Comparison of ENCODE assay signal across 15 cellular contexts in the genomic region with DNA sequence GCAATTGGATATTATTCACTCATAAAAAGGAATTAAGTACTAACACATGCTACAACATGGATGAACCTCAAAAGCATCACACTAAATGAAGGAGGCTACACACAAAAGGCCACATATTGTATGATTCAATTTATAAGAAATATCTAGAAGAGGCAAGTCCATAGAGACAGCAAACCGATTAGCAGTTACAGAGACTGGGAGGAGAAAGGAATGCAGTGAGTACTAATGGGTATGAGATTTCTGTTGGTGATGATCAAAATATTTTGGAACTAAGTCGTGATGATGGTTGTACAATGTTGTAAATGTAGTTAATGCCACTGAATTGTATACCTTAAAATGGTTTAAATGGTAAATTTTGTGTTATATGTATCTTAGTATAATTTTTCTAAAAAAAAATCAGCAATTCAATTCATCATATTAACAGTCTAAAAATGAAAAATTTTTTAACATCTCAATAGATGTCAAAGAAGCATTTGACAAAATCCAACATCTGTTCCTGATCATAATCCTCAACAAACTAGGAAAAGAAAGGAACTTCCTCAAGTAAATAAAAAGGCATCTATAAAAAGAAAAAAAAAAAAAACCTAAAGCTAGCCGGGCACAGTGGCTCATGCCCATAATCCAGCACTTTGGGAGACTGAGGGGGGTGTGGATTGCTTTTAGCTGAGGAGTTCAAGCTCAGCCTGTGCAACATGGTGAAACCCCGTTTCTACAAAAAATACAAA.
DNase-seq lines count a peak whose midpoint lies in the region; ATAC-seq and TF ChIP-seq lines count a peak whose summit lies in the region.
"Had no signal": no experiment of that assay in that cellular context is flagged by ENCODE, and none has a peak within 500 bp of the region (broad histone marks: within the 10 kb centered on the region; RNA-seq: fewer than 3 reads in every experiment).

No MANE protein-coding gene starts in this region.

- no peak overlapping the region for H3K4me3 Mint-ChIP-seq in naive thymus-derived CD4-positive, alpha-beta T cell
- no peak overlapping the region for H3K4me3 Mint-ChIP-seq in activated CD4-positive, alpha-beta memory T cell treated with anti-CD3 and anti-CD28 coated beads for 36 hours
- H3K4me3 Mint-ChIP-seq: CD14-positive monocyte; CD8-positive, alpha-beta T cell had no signal

- H3K9me3 Mint-ChIP-seq in naive thymus-derived CD4-positive, alpha-beta T cell = no peaks in the 10 kb centered on the region
- no peaks in the 10 kb centered on the region for H3K9me3 Mint-ChIP-seq in activated CD4-positive, alpha-beta memory T cell treated with anti-CD3 and anti-CD28 coated beads for 36 hours
- H3K9me3 Mint-ChIP-seq: CD8-positive, alpha-beta T cell had no signal

- H3K18ac ChIP-seq in mesenchymal stem cell (ENCODE audit: low read depth in 1 of 2, low read length in 2 of 2) = no peak overlapping the region

- TF ChIP-seq CTCF in stomach (IDR thresholded peaks at IDR 0.05) = no peak

- no peak for TF ChIP-seq POLR2A in stomach (IDR thresholded peaks at IDR 0.05)

- no peak overlapping the region for H3K4ac ChIP-seq in mesenchymal stem cell (ENCODE audit: low read depth in 1 of 2, low read length in 2 of 2)

- no peaks in the 10 kb centered on the region for H3K27me3 Mint-ChIP-seq in naive thymus-derived CD4-positive, alpha-beta T cell
- H3K27me3 Mint-ChIP-seq in activated CD4-positive, alpha-beta memory T cell treated with anti-CD3 and anti-CD28 coated beads for 36 hours = no peaks in the 10 kb centered on the region

- H3K23ac ChIP-seq in mesenchymal stem cell (ENCODE audit: low read length in 2 of 2) = no peak overlapping the region

- no peak overlapping the region for H4K91ac ChIP-seq in mesenchymal stem cell (ENCODE audit: low read length)

- H2BK5ac ChIP-seq in mesenchymal stem cell (ENCODE audit: low read depth, low read length, poor library complexity, severe bottlenecking) = no peak overlapping the region

- H3K4me3 ChIP-seq in mesenchymal stem cell (ENCODE audit: insufficient read depth in 1 of 2, low read depth in 1 of 2, low read length in 2 of 2) (no peak overlapping the region), stomach (no peak overlapping the region)
- H3K4me3 ChIP-seq in naive thymus-derived CD4-positive, alpha-beta T cell (ENCODE audit: low read length) = no peak overlapping the region

- no peak for ATAC-seq in naive thymus-derived CD4-positive, alpha-beta T cell
- ATAC-seq: CD8-positive, alpha-beta T cell had no signal

- H3K14ac ChIP-seq in mesenchymal stem cell (ENCODE audit: low read length in 2 of 2) = no peak overlapping the region

- H3K27ac ChIP-seq in mesenchymal stem cell (ENCODE audit: low read length, poor library complexity, severe bottlenecking) (no peak overlapping the region), stomach (no peak overlapping the region)
- H3K27ac ChIP-seq in naive thymus-derived CD4-positive, alpha-beta T cell (ENCODE audit: low read depth, low read length) = no peak overlapping the region
- H3K27ac ChIP-seq: KMS-11 had no signal

- no peak overlapping the region for H3K27ac Mint-ChIP-seq in naive thymus-derived CD4-positive, alpha-beta T cell
- H3K27ac Mint-ChIP-seq in activated CD4-positive, alpha-beta memory T cell treated with anti-CD3 and anti-CD28 coated beads for 36 hours = no peak overlapping the region
- H3K27ac Mint-ChIP-seq: CD14-positive monocyte had no signal

- no peak overlapping the region for H2BK15ac ChIP-seq in mesenchymal stem cell (ENCODE audit: low read depth, poor library complexity, severe bottlenecking)

- 89% methylated on average over 4 of the region's 4 CpGs for WGBS in mesenchymal stem cell
- 71 to 91% (median 87%) methylated on average over 4 of the region's 4 CpGs for WGBS in stomach, 5 donors

- intact Hi-C loops in stomach (cut with DNase I; ENCODE audit: low total_unique reads) = no loop called here
- intact Hi-C loops in naive thymus-derived CD4-positive, alpha-beta T cell (cut with micrococcal nuclease) = no loop called here
- intact Hi-C loops in activated CD4-positive, alpha-beta memory T cell treated with anti-CD3 and anti-CD28 coated beads for 36 hours (cut with micrococcal nuclease) = no loop called here

- H4K8ac ChIP-seq in mesenchymal stem cell (ENCODE audit: low read length) = no peak overlapping the region

- CTCF ChIA-PET in naive thymus-derived CD4-positive, alpha-beta T cell (lab: Charles Lee) = no interaction called here
- CTCF ChIA-PET in activated CD4-positive, alpha-beta memory T cell treated with anti-CD3 and anti-CD28 coated beads for 36 hours (lab: Charles Lee) = no interaction called here

- H2BK120ac ChIP-seq in mesenchymal stem cell (ENCODE audit: low read depth, low read length) = no peak overlapping the region

- H3K36me3 ChIP-seq in mesenchymal stem cell (ENCODE audit: control insufficient read depth in 1 of 2, insufficient read depth in 2 of 2, low read depth in 1 of 2, low read length in 2 of 2) (no peaks in the 10 kb centered on the region), stomach (no peaks in the 10 kb centered on the region)
- no peaks in the 10 kb centered on the region for H3K36me3 ChIP-seq in naive thymus-derived CD4-positive, alpha-beta T cell (ENCODE audit: control insufficient read depth in 2 of 3, insufficient read depth in 3 of 3, low read length in 3 of 3)

- H3K27me3 ChIP-seq in mesenchymal stem cell (ENCODE audit: control insufficient read depth in 1 of 2, insufficient read depth in 1 of 2, low read length in 2 of 2) (no peaks in the 10 kb centered on the region), stomach (no peaks in the 10 kb centered on the region)
- H3K27me3 ChIP-seq in naive thymus-derived CD4-positive, alpha-beta T cell (ENCODE audit: control insufficient read depth in 2 of 2, insufficient read depth in 2 of 2, low read length in 2 of 2) = no peaks in the 10 kb centered on the region

- H3K4me1 Mint-ChIP-seq in naive thymus-derived CD4-positive, alpha-beta T cell = no peaks in the 10 kb centered on the region
- H3K4me1 Mint-ChIP-seq in activated CD4-positive, alpha-beta memory T cell treated with anti-CD3 and anti-CD28 coated beads for 36 hours (ENCODE audit: low read depth) = peaks cover 3% of the 10 kb centered on the region
- H3K4me1 Mint-ChIP-seq: CD14-positive monocyte had no signal

- POLR2A ChIA-PET in naive thymus-derived CD4-positive, alpha-beta T cell (lab: Charles Lee) = no interaction called here
- POLR2A ChIA-PET in activated CD4-positive, alpha-beta memory T cell treated with anti-CD3 and anti-CD28 coated beads for 36 hours (lab: Charles Lee) = no interaction called here

- no peak overlapping the region for H2BK12ac ChIP-seq in mesenchymal stem cell (ENCODE audit: low read length in 2 of 2)

- H2AFZ ChIP-seq in mesenchymal stem cell (ENCODE audit: low read depth, low read length) = no peak overlapping the region

- peak overlapping the region; percentile 31 for H3K9ac ChIP-seq in mesenchymal stem cell (ENCODE audit: low read length)
- H3K9ac ChIP-seq: KMS-11 had no signal

- H3K4me1 ChIP-seq in mesenchymal stem cell (ENCODE audit: control insufficient read depth, insufficient read depth, low read depth, low read length) (no peaks in the 10 kb centered on the region), stomach (no peaks in the 10 kb centered on the region)
- no peaks in the 10 kb centered on the region for H3K4me1 ChIP-seq in naive thymus-derived CD4-positive, alpha-beta T cell (ENCODE audit: control insufficient read depth in 2 of 2, insufficient read depth in 2 of 2, low read length in 2 of 2)

- DNase-seq in AG08395 (ENCODE audit: low spot score) = peak; percentile 35
- DNase-seq in GM03348 (ENCODE audit: low spot score) = peak; percentile 62
- peak; percentile 34 for DNase-seq in LHCN-M2 (ENCODE audit: low read depth)
- no peak for DNase-seq in mesenchymal stem cell
- no peak for DNase-seq in stomach
- no peak for DNase-seq in naive thymus-derived CD4-positive, alpha-beta T cell
- no peak for DNase-seq in activated CD4-positive, alpha-beta memory T cell treated with anti-CD3 and anti-CD28 coated beads for 36 hours
- no peak for DNase-seq in NCI-H187 treated with DMSO at 0.1 percent for 48 hours (lab: John Stamatoyannopoulos, UW)
- DNase-seq: 8988T; ACHN; CD8-positive, alpha-beta T cell; COR-L47; DMS53 had no signal

- no peaks in the 10 kb centered on the region for H3K36me3 Mint-ChIP-seq in naive thymus-derived CD4-positive, alpha-beta T cell
- H3K36me3 Mint-ChIP-seq in activated CD4-positive, alpha-beta memory T cell treated with anti-CD3 and anti-CD28 coated beads for 36 hours = no peaks in the 10 kb centered on the region
- H3K36me3 Mint-ChIP-seq: CD14-positive monocyte; CD8-positive, alpha-beta T cell had no signal

- no peak overlapping the region for H2AK5ac ChIP-seq in mesenchymal stem cell (ENCODE audit: low read length, severe bottlenecking)

- TF ChIP-seq EP300 in stomach (IDR thresholded peaks at IDR 0.05) = no peak

- H3K9me3 ChIP-seq in mesenchymal stem cell (ENCODE audit: control insufficient read depth, low read length) (no peaks in the 10 kb centered on the region), stomach (no peaks in the 10 kb centered on the region)
- H3K9me3 ChIP-seq in naive thymus-derived CD4-positive, alpha-beta T cell (ENCODE audit: control insufficient read depth in 2 of 3, low read length in 3 of 3) = no peaks in the 10 kb centered on the region

- H3K4me2 ChIP-seq in mesenchymal stem cell (ENCODE audit: low read length, poor library complexity, severe bottlenecking) = no peak overlapping the region
- H3K4me2 ChIP-seq: KMS-11 had no signal

- H3K79me1 ChIP-seq in mesenchymal stem cell (replicated peaks; ENCODE audit: low read length, poor library complexity, severe bottlenecking) = no peaks in the 10 kb centered on the region

Comparison
In these comparisons a context has a peak if more than half of its experiments do, and no peak if none do; other contexts are left out.
1. DNase-seq: peak in AG08395 (single experiment), GM03348 (single experiment) and LHCN-M2 (single experiment); none in mesenchymal stem cell (single experiment), stomach (single experiment), naive thymus-derived CD4-positive, alpha-beta T cell (0 of 9), activated CD4-positive, alpha-beta memory T cell treated with anti-CD3 and anti-CD28 coated beads for 36 hours (single experiment) and NCI-H187 treated with DMSO at 0.1 percent for 48 hours (single experiment).